30 cellular contexts compared by ENCODE assay signal in the genomic region with DNA sequence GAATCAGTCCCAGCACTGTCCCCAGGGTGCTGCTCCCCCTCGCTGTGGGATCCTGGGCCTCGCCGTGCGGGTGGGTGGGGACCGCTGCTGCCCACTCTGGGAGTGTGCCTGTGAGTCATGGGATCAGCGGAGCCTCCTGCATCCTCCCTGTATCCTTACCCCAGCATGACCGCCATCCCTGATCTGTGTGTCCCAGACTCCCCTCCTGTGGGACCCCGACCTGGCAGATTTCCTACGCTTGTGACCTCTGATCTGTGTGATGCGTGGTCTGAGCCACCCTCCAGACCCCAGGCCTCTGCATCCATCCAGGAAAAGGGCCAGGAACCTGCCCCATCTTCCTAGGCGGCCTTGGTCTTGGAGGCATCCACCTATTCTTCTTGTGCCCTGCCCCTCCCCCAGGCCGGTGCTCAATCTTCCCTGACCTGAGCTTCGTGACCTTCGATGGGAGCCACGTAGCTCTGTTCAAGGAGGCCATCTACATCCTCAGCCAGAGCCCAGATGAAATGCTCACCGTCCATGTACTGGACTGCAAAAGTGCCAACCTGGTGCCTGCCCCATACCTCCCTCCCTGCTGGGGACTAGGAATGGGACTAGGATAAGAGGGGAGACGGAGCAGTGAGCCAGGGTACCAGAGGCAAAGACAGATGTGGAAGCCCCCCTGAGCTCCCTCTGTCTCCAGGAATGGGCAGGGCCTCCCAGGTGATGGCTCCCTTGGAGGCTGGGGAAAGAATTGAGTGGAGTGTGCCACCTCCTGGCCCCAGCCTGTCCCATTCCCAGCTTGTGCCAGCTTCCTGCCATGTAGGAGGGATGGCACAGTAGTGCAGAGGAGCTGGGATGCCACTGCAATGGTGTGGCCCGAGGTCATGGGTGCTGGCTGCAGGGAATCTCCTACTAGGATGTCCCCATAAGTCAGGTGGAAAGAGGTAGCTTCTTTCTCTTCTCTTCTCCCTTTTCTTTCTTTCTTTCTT.
A peak's percentile ranks its signal among the peaks of the same experiment; 100 is the strongest.
DNase-seq lines count a peak whose midpoint lies in the region; ATAC-seq, FAIRE-seq and TF ChIP-seq lines count a peak whose summit lies in the region.
"Had no signal": no experiment of that assay in that cellular context is flagged by ENCODE, and none has a peak within 500 bp of the region (broad histone marks: within the 10 kb centered on the region; RNA-seq: fewer than 3 reads in every experiment).

No MANE protein-coding gene starts in this region.

- H3K36me3 ChIP-seq in colonic mucosa (no peaks in the 10 kb centered on the region), mucosa of descending colon (ENCODE audit: low read depth) (no peaks in the 10 kb centered on the region)
- H3K36me3 ChIP-seq: adrenal gland, heart right ventricle had no signal

- no peak overlapping the region for H3K9ac ChIP-seq in colonic mucosa (ENCODE audit: low read depth in 2 of 2, low read length in 2 of 2)
- H3K9ac ChIP-seq: parathyroid adenoma had no signal

- H3K4me1 ChIP-seq in colonic mucosa (no peaks in the 10 kb centered on the region), mucosa of descending colon (ENCODE audit: low read depth) (no peaks in the 10 kb centered on the region)
- H3K4me1 ChIP-seq: adrenal gland, heart right ventricle, parathyroid adenoma had no signal

- peak; percentile 14 for ATAC-seq in mucosa of descending colon
- ATAC-seq: activated T-cell treated with anti-CD3 and anti-CD28 coated beads, Interleukin-2, amount 50 U/mL, for 72 hours; GM23338; K562; right cardiac atrium; stimulated activated naive CD8-positive, alpha-beta T cell treated with anti-CD3 and anti-CD28 coated beads, Interleukin-15, Interleukin-2, amounts not matched to agents 100 U/mL and 50 U/mL, for 24 hours had no signal

- no peaks in the 10 kb centered on the region for H3K27me3 ChIP-seq in colonic mucosa
- H3K27me3 ChIP-seq: adrenal gland had no signal

- TF ChIP-seq CTCF in colonic mucosa (IDR thresholded peaks at IDR 0.05) (no peak), mucosa of descending colon (IDR thresholded peaks at IDR 0.05) (no peak)

- H3K9me3 ChIP-seq in colonic mucosa, result no peaks in the 10 kb centered on the region
- no peaks in the 10 kb centered on the region for H3K9me3 ChIP-seq in mucosa of descending colon
- H3K9me3 ChIP-seq: adrenal gland, heart right ventricle had no signal

- H3K4me3 ChIP-seq in colonic mucosa, result no peak overlapping the region
- H3K4me3 ChIP-seq in mucosa of descending colon, result no peak overlapping the region
- H3K4me3 ChIP-seq: adrenal gland, GM23338, heart right ventricle, K562, smooth muscle cell had no signal

- intact Hi-C loops in colonic mucosa (cut with DNase I) (no loop called here), mucosa of descending colon (cut with DNase I, micrococcal nuclease) (no loop called here)

- no peak overlapping the region for H3K27ac ChIP-seq in colonic mucosa
- H3K27ac ChIP-seq: adrenal gland, heart right ventricle, parathyroid adenoma had no signal

- FAIRE-seq in RCC 7860 (lab: Jason Lieb, UNC), result no peak
- FAIRE-seq: endometrium, frontal cortex, GM18507, K562 had no signal

- DNase-seq in activated effector memory CD4-positive, alpha-beta T cell treated with anti-CD3 and anti-CD28 coated beads, Interleukin-2, amount 50 U/mL, for 16 hours, result peak; percentile 48
- DNase-seq in activated effector memory CD4-positive, alpha-beta T cell treated with Interleukin-2 at 50 U/mL for 16 hours, result no peak
- peak; percentile 15 for DNase-seq in colonic mucosa
- DNase-seq in mucosa of descending colon, result no peak
- DNase-seq in NCI-H146 (lab: John Stamatoyannopoulos, UW), result no peak
- DNase-seq in RCC 7860 (ENCODE audit: low spot score), result no peak
- no peak for DNase-seq in NCI-H748 treated with DMSO at 0.1 percent for 48 hours (lab: John Stamatoyannopoulos, UW)
- DNase-seq: ACHN; activated CD4-positive, alpha-beta T cell treated with anti-CD3 and anti-CD28 coated beads for 4 hours; activated naive CD4-positive, alpha-beta T cell treated with anti-CD3 and anti-CD28 coated beads for 36 hours; activated T-cell treated with anti-CD3 and anti-CD28 coated beads, Interleukin-2, amount 50 U/mL, for 72 hours; central memory CD4-positive, alpha-beta T cell; EL; heart right ventricle; NCI-H1105; NCI-H2029; NCI-H510A treated with DMSO at 0.1 percent for 48 hours; nephron progenitor cell; NK-92 treated with Interleukin-12 subunit alpha and Interleukin-12 subunit beta, amount 100 ng/mL, for 24 hours; right cardiac atrium; SHP77 treated with DMSO at 0.1 percent for 48 hours; stimulated activated naive CD8-positive, alpha-beta T cell treated with anti-CD3 and anti-CD28 coated beads, Interleukin-15, Interleukin-2, amounts not matched to agents 100 U/mL and 50 U/mL, for 24 hours had no signal

Comparison
In these comparisons a context has a peak if more than half of its experiments do, and no peak if none do; other contexts are left out.
1. DNase-seq: peak in activated effector memory CD4-positive, alpha-beta T cell treated with anti-CD3 and anti-CD28 coated beads, Interleukin-2, amount 50 U/mL, for 16 hours (single experiment) and colonic mucosa (single experiment); none in activated effector memory CD4-positive, alpha-beta T cell treated with Interleukin-2 at 50 U/mL for 16 hours (single experiment), mucosa of descending colon (0 of 3), NCI-H146 (single experiment), RCC 7860 (single experiment) and NCI-H748 treated with DMSO at 0.1 percent for 48 hours (single experiment).